In the genomic region with DNA sequence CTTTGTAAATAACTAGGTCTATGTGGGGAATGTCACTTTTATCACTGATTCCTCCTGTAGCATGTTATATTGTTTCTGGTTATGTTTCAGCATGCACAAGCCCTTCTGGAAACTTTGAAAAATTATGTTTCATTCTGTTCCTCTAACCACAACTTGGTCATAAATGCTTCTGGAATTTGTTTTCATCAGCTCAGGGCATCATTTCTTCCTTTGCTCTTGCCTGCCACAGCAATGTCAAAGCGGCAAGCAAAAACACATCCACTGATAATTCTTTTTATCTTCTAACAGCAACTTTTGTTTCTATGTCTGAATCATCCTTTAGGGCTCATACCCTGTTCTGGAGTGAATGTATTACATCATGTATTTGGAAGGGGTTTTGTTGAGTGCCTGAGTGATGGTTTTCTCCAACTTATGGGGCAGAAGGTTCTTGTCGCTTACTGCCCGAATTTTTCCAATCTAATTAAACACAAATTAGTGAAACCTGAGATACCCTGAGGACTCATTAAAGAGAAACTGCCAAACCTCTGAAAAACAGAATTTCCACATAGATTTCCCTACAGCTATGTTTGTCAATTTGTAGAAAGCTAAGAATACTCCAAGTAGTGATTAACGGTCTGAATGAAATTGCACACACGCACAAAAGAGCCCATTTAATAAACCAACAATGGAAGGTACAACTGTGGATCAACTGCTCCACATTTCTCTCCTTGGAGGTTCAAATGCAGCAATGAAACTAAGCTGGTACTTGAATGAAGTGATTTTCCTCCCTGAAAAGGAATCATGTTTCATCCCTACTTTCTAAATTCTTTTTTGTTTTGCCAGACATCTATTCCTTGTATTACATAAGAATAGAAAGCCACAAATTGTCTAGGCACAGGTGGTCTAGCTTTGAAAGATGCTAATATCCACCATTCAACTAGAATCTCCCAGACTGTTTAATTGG, we compare ENCODE assay signal across 15 cellular contexts.
DNase-seq lines count a peak whose midpoint lies in the region; ATAC-seq, FAIRE-seq and TF ChIP-seq lines count a peak whose summit lies in the region.
"Had no signal": no experiment of that assay in that cellular context is flagged by ENCODE, and none has a peak within 500 bp of the region (broad histone marks: within the 10 kb centered on the region; RNA-seq: fewer than 3 reads in every experiment).

No MANE protein-coding gene starts in this region.

- H3K27ac Mint-ChIP-seq in activated T-helper 17 cell treated with anti-CD3 and anti-CD28 coated beads, Interleukin-2, amount 50 U/mL, for 72 hours, result peak overlapping the region; percentile 49
- no peak overlapping the region for H3K27ac Mint-ChIP-seq in CD4-positive, alpha-beta T cell
- H3K27ac Mint-ChIP-seq: H9; neural progenitor cell; stimulated activated memory B cell treated with anti-CD40 and anti-IgM and Interleukin-4, amounts not matched to agents 10 μg/mL and 1 μg/mL and 100 μg/mL, for 72 hours; T-helper 1 cell treated with Interleukin-12 subunit alpha and Interleukin-12 subunit beta and Interleukin-4 antibody, amounts not matched to agents 30 μg/mL and 1 μg/mL, for 36 hours had no signal

- H3K27me3 Mint-ChIP-seq in activated T-helper 17 cell treated with anti-CD3 and anti-CD28 coated beads, Interleukin-2, amount 50 U/mL, for 72 hours, result no peaks in the 10 kb centered on the region
- peaks cover 3% of the 10 kb centered on the region for H3K27me3 Mint-ChIP-seq in CD4-positive, alpha-beta T cell
- H3K27me3 Mint-ChIP-seq: stimulated activated memory B cell treated with anti-CD40 and anti-IgM and Interleukin-4, amounts not matched to agents 10 μg/mL and 1 μg/mL and 100 μg/mL, for 72 hours had no signal

- H3K27ac ChIP-seq in A549 (peak overlapping the region; percentile 19 to 25; a peak in 5 of 6 replicates), HCT116 (ENCODE audit: low read depth, low read length) (peak overlapping the region; percentile 65), gastroesophageal sphincter (no peak overlapping the region), right cardiac atrium (ENCODE audit: low read length) (no peak overlapping the region)
- H3K27ac ChIP-seq in CD4-positive, alpha-beta T cell (ENCODE audit: low read depth, low read length), result no peak overlapping the region
- H3K27ac ChIP-seq: neural progenitor cell had no signal

- no peaks in the 10 kb centered on the region for H3K9me3 Mint-ChIP-seq in activated T-helper 17 cell treated with anti-CD3 and anti-CD28 coated beads, Interleukin-2, amount 50 U/mL, for 72 hours
- peaks cover 1% of the 10 kb centered on the region for H3K9me3 Mint-ChIP-seq in CD4-positive, alpha-beta T cell

- RAD21 ChIA-PET in HCT116 (lab: Charles Lee; ENCODE audit: low non-redundant PET in 1 of 2, low total read pairs in 2 of 2, uncharacterized antibody in 2 of 2, unreplicated experiment in 2 of 2), result no interaction called here

- BruUV-seq in HCT116 (replicated peaks; lab: Mats Ljungman, UMichigan), result TSS peak; percentile 52

- no peaks in the 10 kb centered on the region for H4K20me1 ChIP-seq in HCT116 (ENCODE audit: insufficient read depth)

- no peak overlapping the region for H2AFZ ChIP-seq in HCT116 (ENCODE audit: low read depth, low read length, poor library complexity, severe bottlenecking)
- H2AFZ ChIP-seq: neural progenitor cell had no signal

- H3K27me3 ChIP-seq in HCT116 (ENCODE audit: insufficient read depth, low read length) (no peaks in the 10 kb centered on the region), gastroesophageal sphincter (no peaks in the 10 kb centered on the region), right cardiac atrium (ENCODE audit: control insufficient read depth, insufficient read depth) (no peaks in the 10 kb centered on the region)
- H3K27me3 ChIP-seq in CD4-positive, alpha-beta T cell (ENCODE audit: control insufficient read depth, insufficient read depth, low read length), result no peaks in the 10 kb centered on the region
- H3K27me3 ChIP-seq: ascending aorta, MG63, neural progenitor cell had no signal

- TF ChIP-seq RAD21 in A549 (conservative IDR thresholded peaks at IDR 0.05 in 1 of 2, IDR thresholded peaks at IDR 0.05 in 1 of 2), result no peak
- no peak for TF ChIP-seq RAD21 in HCT116 (IDR thresholded peaks at IDR 0.05; ENCODE audit: low read depth)

- no peak for TF ChIP-seq EP300 in A549 (IDR thresholded peaks at IDR 0.05)
- TF ChIP-seq EP300 in gastroesophageal sphincter (IDR thresholded peaks at IDR 0.05), result no peak

- H3K4me3 ChIP-seq in A549 (no peak overlapping the region), HCT116 (replicated peaks in 1 of 2; ENCODE audit: low read depth in 1 of 2, low read length in 2 of 2) (no peak overlapping the region), gastroesophageal sphincter (no peak overlapping the region), right cardiac atrium (ENCODE audit: low read length) (no peak overlapping the region)
- H3K4me3 ChIP-seq: ascending aorta, MG63, neural progenitor cell had no signal

- H3K9me3 ChIP-seq in A549 (no peaks in the 10 kb centered on the region), HCT116 (ENCODE audit: control insufficient read depth in 1 of 2, insufficient read depth in 1 of 2, low read depth in 1 of 2, low read length in 2 of 2) (no peaks in the 10 kb centered on the region), gastroesophageal sphincter (no peaks in the 10 kb centered on the region), right cardiac atrium (ENCODE audit: control insufficient read depth, low read length) (no peaks in the 10 kb centered on the region)
- H3K9me3 ChIP-seq in CD4-positive, alpha-beta T cell (ENCODE audit: control insufficient read depth, low read length), result no peaks in the 10 kb centered on the region
- H3K9me3 ChIP-seq: ascending aorta had no signal

- intact Hi-C loops in HCT116 (cut with micrococcal nuclease), result no loop called here
- intact Hi-C loops in CD4-positive, alpha-beta T cell (cut with DNase I, micrococcal nuclease), result no loop called here
- intact Hi-C loops in right cardiac atrium (cut with DNase I), result no loop called here

- peaks cover 0 to 2% of the 10 kb centered on the region in 2 experiments; a peak in 1 of 4 replicates for H3K36me3 ChIP-seq in HCT116 (ENCODE audit: control insufficient read depth in 1 of 2, insufficient read depth in 2 of 2, low read length in 2 of 2)
- H3K36me3 ChIP-seq in gastroesophageal sphincter, result no peaks in the 10 kb centered on the region
- H3K36me3 ChIP-seq: ascending aorta, MG63, neural progenitor cell had no signal

- TF ChIP-seq POLR2A in A549 (IDR thresholded peaks at IDR 0.05; ENCODE audit: low read length) (no peak), HCT116 (IDR thresholded peaks at IDR 0.05; ENCODE audit: borderline replicate concordance, extremely low read depth, insufficient read depth, insufficient read length) (no peak), gastroesophageal sphincter (IDR thresholded peaks at IDR 0.05) (no peak)

- H3K4me1 ChIP-seq in A549, result no peaks in the 10 kb centered on the region; the same call in 2 of the 3 replicates
- peaks cover 30 to 40% of the 10 kb centered on the region in 2 experiments for H3K4me1 ChIP-seq in HCT116 (ENCODE audit: control insufficient read depth in 1 of 2, insufficient read depth in 2 of 2, low read length in 2 of 2)
- H3K4me1 ChIP-seq in gastroesophageal sphincter, result peaks cover 0 to 3% (median 0%) of the 10 kb centered on the region in 3 donors
- H3K4me1 ChIP-seq in right cardiac atrium (ENCODE audit: control insufficient read depth, insufficient read depth, low read length), result no peaks in the 10 kb centered on the region
- H3K4me1 ChIP-seq: ascending aorta, neural progenitor cell had no signal

- H3K4me1 Mint-ChIP-seq in activated T-helper 17 cell treated with anti-CD3 and anti-CD28 coated beads, Interleukin-2, amount 50 U/mL, for 72 hours, result peaks cover 7% of the 10 kb centered on the region
- H3K4me1 Mint-ChIP-seq in CD4-positive, alpha-beta T cell (ENCODE audit: low read depth), result no peaks in the 10 kb centered on the region
- H3K4me1 Mint-ChIP-seq: B cell, neural progenitor cell had no signal

- no peak overlapping the region for H3K4me2 ChIP-seq in A549
- H3K4me2 ChIP-seq in HCT116 (ENCODE audit: low read length), result no peak overlapping the region
- H3K4me2 ChIP-seq: neural progenitor cell had no signal

- ATAC-seq in A549 (no peak), HCT116 (no peak), gastroesophageal sphincter (peak; percentile 41), HG03565 (IDR thresholded peaks at IDR 0.05; ENCODE audit: unreplicated experiment) (no peak), right cardiac atrium (no peak), GM18858 (IDR thresholded peaks at IDR 0.05; ENCODE audit: unreplicated experiment) (no peak)
- peak; percentile 76 for ATAC-seq in activated T-helper 17 cell treated with anti-CD3 and anti-CD28 coated beads, Interleukin-2, amount 50 U/mL, for 72 hours (replicated peaks)
- ATAC-seq in CD4-positive, alpha-beta T cell (ENCODE audit: poor library complexity), result no peak
- ATAC-seq: stimulated activated memory B cell treated with anti-CD40 and anti-IgM and Interleukin-4, amounts not matched to agents 10 μg/mL and 1 μg/mL and 100 μg/mL, for 72 hours had no signal

- WGBS in A549 (ENCODE audit: missing lambda C conversion rate), result 80% methylated on average over 5 of the region's 5 CpGs
- WGBS in gastroesophageal sphincter (ENCODE audit: low coverage in 1 of 2), 2 donors, result 53 to 76% methylated on average over 5 of the region's 5 CpGs
- 69% methylated on average over 5 of the region's 5 CpGs for WGBS in right cardiac atrium

- FAIRE-seq in A549 (lab: Jason Lieb, UNC), result no peak

- TF ChIP-seq CTCF in A549 (IDR thresholded peaks at IDR 0.05), result no peak
- no peak for TF ChIP-seq CTCF in HCT116 (IDR thresholded peaks at IDR 0.05 in 2 of 3, conservative IDR thresholded peaks at IDR 0.05 in 1 of 3; ENCODE audit: borderline replicate concordance in 1 of 3, insufficient read depth in 1 of 3, low read depth in 2 of 3, low read length in 2 of 3)
- TF ChIP-seq CTCF in gastroesophageal sphincter (IDR thresholded peaks at IDR 0.05), result no peak
- TF ChIP-seq CTCF in CD4-positive, alpha-beta T cell (IDR thresholded peaks at IDR 0.05), result no peak

- no peaks in the 10 kb centered on the region for H3K79me2 ChIP-seq in HCT116 (ENCODE audit: insufficient read depth, low read length)

- DNase-seq in A549 (ENCODE audit: low read depth in 1 of 2, low spot score in 1 of 2), result no peak
- DNase-seq in HCT116 (ENCODE audit: low read depth, low spot score), result no peak
- DNase-seq in CD4-positive, alpha-beta T cell, result no peak
- DNase-seq in right cardiac atrium, result no peak
- DNase-seq: H9, MG63 had no signal

- H3K36me3 Mint-ChIP-seq in activated T-helper 17 cell treated with anti-CD3 and anti-CD28 coated beads, Interleukin-2, amount 50 U/mL, for 72 hours (ENCODE audit: low read depth), result no peaks in the 10 kb centered on the region
- H3K36me3 Mint-ChIP-seq in CD4-positive, alpha-beta T cell (ENCODE audit: low read depth), result no peaks in the 10 kb centered on the region
- H3K36me3 Mint-ChIP-seq: neural progenitor cell; stimulated activated memory B cell treated with anti-CD40 and anti-IgM and Interleukin-4, amounts not matched to agents 10 μg/mL and 1 μg/mL and 100 μg/mL, for 72 hours had no signal

- POLR2A ChIA-PET in A549 (lab: Yijun Ruan, JAX), result interaction anchor here (0.6 kb wide), 1 partner anchor 660 kb away, joined by 3 read pairs; no protein-coding TSS in a partner anchor
- POLR2A ChIA-PET in HCT116 (lab: Charles Lee), result interaction anchor here (0.7 to 0.9 kb wide), 3 partner anchors 13 to 18 kb away, joined by 3 read pairs; no protein-coding TSS in a partner anchor
- POLR2A ChIA-PET in CD4-positive, alpha-beta T cell (lab: Charles Lee), result no interaction called here

- no peak overlapping the region for H3K4me3 Mint-ChIP-seq in activated T-helper 17 cell treated with anti-CD3 and anti-CD28 coated beads, Interleukin-2, amount 50 U/mL, for 72 hours
- no peak overlapping the region for H3K4me3 Mint-ChIP-seq in CD4-positive, alpha-beta T cell
- H3K4me3 Mint-ChIP-seq: B cell; H9; neural progenitor cell; stimulated activated memory B cell treated with anti-CD40 and anti-IgM and Interleukin-4, amounts not matched to agents 10 μg/mL and 1 μg/mL and 100 μg/mL, for 72 hours; T-helper 1 cell treated with Interleukin-12 subunit alpha and Interleukin-12 subunit beta and Interleukin-4 antibody, amounts not matched to agents 30 μg/mL and 1 μg/mL, for 36 hours had no signal

- CTCF ChIA-PET in A549 (lab: Yijun Ruan, JAX) (interaction anchor here (0.8 to 1.1 kb wide), 3 partner anchors 9 to 158 kb away, joined by 3 read pairs; no protein-coding TSS in a partner anchor), HCT116 (lab: Charles Lee) (no interaction called here)
- CTCF ChIA-PET in CD4-positive, alpha-beta T cell (lab: Charles Lee), result no interaction called here

- H3K9ac ChIP-seq in HCT116 (ENCODE audit: low read length), result peak overlapping the region; percentile 10; the same call in 1 of the 2 replicates
- H3K9ac ChIP-seq: neural progenitor cell had no signal

- no peaks in the 10 kb centered on the region; the same call in 1 of the 2 replicates for H3K9me2 ChIP-seq in HCT116 (ENCODE audit: insufficient read depth)

Comparison
In these comparisons a context has a peak if more than half of its experiments do, and no peak if none do; other contexts are left out.
1. ATAC-seq: peak in activated T-helper 17 cell treated with anti-CD3 and anti-CD28 coated beads, Interleukin-2, amount 50 U/mL, for 72 hours (single experiment) and gastroesophageal sphincter (single experiment); none in A549 (0 of 2), HCT116 (single experiment), HG03565 (single experiment), CD4-positive, alpha-beta T cell (single experiment), right cardiac atrium (0 of 2) and GM18858 (single experiment).
2. H3K27ac ChIP-seq: peak in A549 (2 of 2) and HCT116 (single experiment); none in gastroesophageal sphincter (0 of 4), CD4-positive, alpha-beta T cell (single experiment) and right cardiac atrium (single experiment).
3. Of the 6 proteins assayed by ChIP-seq in both A549 and HCT116: peak only in A549: none; only in HCT116: CEBPB; in both: none; in neither: 5.